ENCODE assay signal across 17 cellular contexts in genomic region chr6:125262026-125263013, GRCh38. TPM values are rescaled to one million over a fixed set of nuclear protein-coding genes. Genes with fewer than 3 reads are reported as not detected.
DNase-seq lines count a peak whose midpoint lies in the region; ATAC-seq, FAIRE-seq and TF ChIP-seq lines count a peak whose summit lies in the region.
"Had no signal": no experiment of that assay in that cellular context is flagged by ENCODE, and none has a peak within 500 bp of the region (broad histone marks: within the 10 kb centered on the region; RNA-seq: fewer than 3 reads in every experiment).

No MANE protein-coding gene starts in this region.

- FAIRE-seq in pancreas (lab: Jason Lieb, UNC): no peak
- FAIRE-seq: endometrium had no signal

- H3K36me3 ChIP-seq in A673 (ENCODE audit: insufficient read depth, low read length, poor library complexity, severe bottlenecking): no peaks in the 10 kb centered on the region
- no peaks in the 10 kb centered on the region for H3K36me3 ChIP-seq in pancreas
- H3K36me3 ChIP-seq: BLaER1, prostate gland had no signal

- peak; percentile 82 for DNase-seq in AG04449 (ENCODE audit: low read depth, low spot score)
- DNase-seq in HCEC 1CT: peak; percentile 48
- peak; percentile 29 for DNase-seq in astrocyte of the cerebellum (ENCODE audit: low read depth)
- DNase-seq in immature natural killer cell: no peak
- DNase-seq in nephron progenitor cell: no peak
- DNase-seq in stimulated activated naive CD4-positive, alpha-beta T cell treated with Interleukin-2 at 50 U/mL for 16 hours (lab: John Stamatoyannopoulos, UW): no peak
- DNase-seq in A673 (ENCODE audit: low spot score): no peak
- no peak for DNase-seq in pancreas
- DNase-seq: midbrain; NCI-H2227 treated with DMSO at 0.1 percent for 48 hours; PC-9; stimulated activated CD4-positive, alpha-beta T cell treated with anti-CD3 and anti-CD28 coated beads, Interleukin-1b, Interleukin-23, amount 100 ng/mL, for 48 hours; T-helper 2 cell had no signal

- BruUV-seq in A673 (replicated peaks; lab: Mats Ljungman, UMichigan): no TSS peak

- peaks cover 36 to 52% of the 10 kb centered on the region in 2 donors for H3K4me1 Mint-ChIP-seq in immature natural killer cell
- no peaks in the 10 kb centered on the region for H3K4me1 Mint-ChIP-seq in nephron progenitor cell
- H3K4me1 Mint-ChIP-seq: activated T-helper 17 cell treated with anti-CD3 and anti-CD28 coated beads, Interleukin-2, amount 50 U/mL, for 72 hours had no signal

- H3K9me3 ChIP-seq in A673 (ENCODE audit: low read depth, low read length, poor library complexity, severe bottlenecking) (no peaks in the 10 kb centered on the region), pancreas (no peaks in the 10 kb centered on the region)
- H3K9me3 ChIP-seq: BLaER1, prostate gland had no signal

- WGBS in pancreas, 2 donors: 91 to 95% methylated on average over 12 of the region's 12 CpGs

- CTCF ChIA-PET in AG04449 (lab: Yijun Ruan, JAX) (interaction anchor here (1.4 to 3.5 kb wide), 3 partner anchors 10 to 148 kb away, joined by 3 to 24 read pairs (median 3); partner anchors contain the start of gene TPD52L1), A673 (lab: Charles Lee) (no interaction called here)

- H3K27ac Mint-ChIP-seq in immature natural killer cell (peak overlapping the region in 5 of 6 donors; percentile 0 to 62 (median 27)), nephron progenitor cell (no peak overlapping the region)
- H3K27ac Mint-ChIP-seq: activated T-helper 17 cell treated with anti-CD3 and anti-CD28 coated beads, Interleukin-2, amount 50 U/mL, for 72 hours had no signal

- intact Hi-C loops in A673 (cut with micrococcal nuclease; ENCODE audit: unreplicated experiment): no loop called here
- intact Hi-C loops in pancreas (cut with DNase I): no loop called here

- no peak for ATAC-seq in pancreas
- ATAC-seq: activated T-helper 17 cell treated with anti-CD3 and anti-CD28 coated beads, Interleukin-2, amount 50 U/mL, for 72 hours had no signal

- H3K27ac ChIP-seq in A673 (ENCODE audit: low read depth, low read length, poor library complexity, severe bottlenecking) (no peak overlapping the region), pancreas (no peak overlapping the region)
- H3K27ac ChIP-seq: BLaER1, PC-9, prostate gland had no signal

- no peak overlapping the region for H3K4me3 Mint-ChIP-seq in immature natural killer cell
- H3K4me3 Mint-ChIP-seq in nephron progenitor cell: no peak overlapping the region
- H3K4me3 Mint-ChIP-seq: activated T-helper 17 cell treated with anti-CD3 and anti-CD28 coated beads, Interleukin-2, amount 50 U/mL, for 72 hours had no signal

- H3K9me3 Mint-ChIP-seq in immature natural killer cell (no peaks in the 10 kb centered on the region), nephron progenitor cell (no peaks in the 10 kb centered on the region)
- H3K9me3 Mint-ChIP-seq: activated T-helper 17 cell treated with anti-CD3 and anti-CD28 coated beads, Interleukin-2, amount 50 U/mL, for 72 hours had no signal

- no peak for TF ChIP-seq CTCF in AG04449 (IDR thresholded peaks at IDR 0.05; ENCODE audit: insufficient read depth, low read length, missing control alignments)
- no peak for TF ChIP-seq CTCF in astrocyte of the cerebellum (IDR thresholded peaks at IDR 0.05; ENCODE audit: low read depth, low read length, missing control alignments)
- TF ChIP-seq CTCF in nephron progenitor cell (IDR thresholded peaks at IDR 0.05): no peak
- TF ChIP-seq CTCF in A673 (conservative IDR thresholded peaks at IDR 0.05; ENCODE audit: low read depth, low read length): no peak
- TF ChIP-seq CTCF in pancreas (IDR thresholded peaks at IDR 0.05): no peak

- H3K4me3 ChIP-seq in AG04449 (ENCODE audit: low read depth, low read length): no peak overlapping the region
- H3K4me3 ChIP-seq in astrocyte of the cerebellum (ENCODE audit: low read depth, low read length): no peak overlapping the region
- H3K4me3 ChIP-seq in A673 (ENCODE audit: low read depth, low read length, poor library complexity, severe bottlenecking): no peak overlapping the region
- H3K4me3 ChIP-seq in pancreas: no peak overlapping the region
- H3K4me3 ChIP-seq: BLaER1, PC-9, prostate gland had no signal

- H3K27me3 Mint-ChIP-seq in immature natural killer cell (ENCODE audit: low read depth in 3 of 3): no peaks in the 10 kb centered on the region
- H3K27me3 Mint-ChIP-seq in nephron progenitor cell (ENCODE audit: low read depth, poor library complexity): no peaks in the 10 kb centered on the region
- H3K27me3 Mint-ChIP-seq: activated T-helper 17 cell treated with anti-CD3 and anti-CD28 coated beads, Interleukin-2, amount 50 U/mL, for 72 hours had no signal

- in situ Hi-C loops in astrocyte of the cerebellum (cut with HindIII; ENCODE audit: low sequenced_read_pairs): no loop called here

- H3K4me1 ChIP-seq in A673 (ENCODE audit: insufficient read depth, low read length, poor library complexity, severe bottlenecking): no peaks in the 10 kb centered on the region
- no peaks in the 10 kb centered on the region for H3K4me1 ChIP-seq in pancreas
- H3K4me1 ChIP-seq: BLaER1, prostate gland had no signal

- POLR2A ChIA-PET in AG04449 (lab: Yijun Ruan, JAX): interaction anchor here (0.7 to 1.7 kb wide), 4 partner anchors 9 to 60 kb away, joined by 3 to 7 read pairs (median 4); partner anchors contain the start of gene HDDC2
- POLR2A ChIA-PET in A673 (lab: Charles Lee; ENCODE audit: low non-redundant PET): no interaction called here

- H3K36me3 Mint-ChIP-seq in immature natural killer cell: no peaks in the 10 kb centered on the region
- no peaks in the 10 kb centered on the region for H3K36me3 Mint-ChIP-seq in nephron progenitor cell (ENCODE audit: low read depth)

- no peaks in the 10 kb centered on the region for H3K27me3 ChIP-seq in A673 (replicated peaks; ENCODE audit: insufficient read depth, low read depth, low read length, poor library complexity)
- H3K27me3 ChIP-seq in pancreas: no peaks in the 10 kb centered on the region
- H3K27me3 ChIP-seq: BLaER1 had no signal

RNA-seq across cellular contexts. Expression of gene HDDC2, which starts 39.4 kb away (rescaled TPM):
- polyA plus RNA-seq in immature natural killer cell: 100 to 1,000 TPM; 175 to 238 (median 228) TPM
- 87.6 and 93.2 TPM in 2 replicates for total RNA-seq in A673 (2021)
- 10 to 100 TPM; 22.9 to 33.9 (median 27.1) TPM for total RNA-seq in pancreas
- 10 to 100 TPM; 37.9 to 45.9 TPM for polyA plus RNA-seq in pancreas

Comparison
In these comparisons a context has a peak if more than half of its experiments do, and no peak if none do; other contexts are left out.
1. DNase-seq: peak in AG04449 (single experiment), HCEC 1CT (single experiment) and astrocyte of the cerebellum (single experiment); none in immature natural killer cell (0 of 3), nephron progenitor cell (single experiment), stimulated activated naive CD4-positive, alpha-beta T cell treated with Interleukin-2 at 50 U/mL for 16 hours (single experiment), A673 (single experiment) and pancreas (0 of 6).